In the genomic region with DNA sequence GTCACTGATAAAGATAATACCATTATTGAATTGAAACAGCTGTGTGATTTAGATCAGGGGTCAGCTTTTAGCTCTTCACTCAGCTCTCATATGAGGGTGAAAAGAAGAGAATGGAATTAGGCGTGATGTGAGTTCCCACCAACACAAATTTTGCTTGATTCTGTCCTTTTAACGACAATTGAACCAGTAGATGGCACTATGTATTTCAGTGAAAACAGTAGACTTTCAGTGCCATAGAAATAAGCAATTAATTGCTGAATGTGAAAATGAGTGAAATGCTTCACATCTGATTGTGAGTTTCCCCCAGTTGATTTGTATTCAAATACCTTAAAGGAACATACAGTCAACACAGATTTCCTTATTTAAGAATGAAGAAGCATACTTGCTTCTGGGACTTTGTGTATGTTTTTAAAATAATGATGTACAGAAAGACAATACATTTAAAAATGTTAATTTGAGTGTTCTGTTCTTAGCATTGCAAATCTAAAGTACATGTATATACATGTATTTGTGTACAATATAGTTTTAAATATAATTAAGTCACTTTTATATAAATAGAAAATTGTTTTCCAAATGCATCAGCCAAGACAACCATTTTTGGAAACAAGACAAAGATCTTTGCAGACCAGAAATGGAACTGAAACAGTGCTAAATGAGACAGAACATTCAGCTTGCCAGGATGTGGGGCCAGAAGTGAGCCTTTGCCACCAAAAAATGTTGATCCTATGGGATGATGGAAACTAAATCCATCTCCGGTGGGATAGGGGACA, we compare ENCODE assay signal across 9 cellular contexts.
DNase-seq lines count a peak whose midpoint lies in the region; ATAC-seq and TF ChIP-seq lines count a peak whose summit lies in the region.
"Had no signal": no experiment of that assay in that cellular context is flagged by ENCODE, and none has a peak within 500 bp of the region (broad histone marks: within the 10 kb centered on the region; RNA-seq: fewer than 3 reads in every experiment).

No MANE protein-coding gene starts in this region.

- intact Hi-C loops in prostate gland (cut with DNase I) = no loop called here

- H3K4me3 ChIP-seq in prostate gland = no peak overlapping the region
- H3K4me3 ChIP-seq: BLaER1 had no signal

- no peak for TF ChIP-seq POLR2A in prostate gland (IDR thresholded peaks at IDR 0.05)

- WGBS in prostate gland = 42% methylated on average over 3 of the region's 3 CpGs

- peak in 3 of 4 experiments; percentile 24 to 44 (median 41) for TF ChIP-seq CTCF in prostate gland (IDR thresholded peaks at IDR 0.05)

- H3K36me3 ChIP-seq in prostate gland = no peaks in the 10 kb centered on the region
- H3K36me3 ChIP-seq: BLaER1 had no signal

- peak; percentile 10 for DNase-seq in NCI-H1092 treated with DMSO at 0.1 percent for 48 hours (lab: John Stamatoyannopoulos, UW)
- no peak for DNase-seq in NCI-H1092 (lab: John Stamatoyannopoulos, UW)
- peak; percentile 47 to 66 for DNase-seq in Kasumi-1 (lab: John Stamatoyannopoulos, UW)
- DNase-seq in dedifferentiated amniotic fluid mesenchymal stem cell (ENCODE audit: extremely low spot score) = peak; percentile 52
- no peak for DNase-seq in prostate gland (ENCODE audit: low spot score)
- DNase-seq in activated CD4-positive, alpha-beta T cell treated with anti-CD3 and anti-CD28 coated beads for 48 hours = no peak
- DNase-seq in NCI-H226 = no peak

- no peak overlapping the region for H3K27ac ChIP-seq in prostate gland
- H3K27ac ChIP-seq: BLaER1 had no signal

- H3K9me3 ChIP-seq in prostate gland = no peaks in the 10 kb centered on the region
- H3K9me3 ChIP-seq: BLaER1 had no signal

- H3K27me3 ChIP-seq in prostate gland (replicated peaks; ENCODE audit: insufficient read depth) = no peaks in the 10 kb centered on the region
- H3K27me3 ChIP-seq: BLaER1 had no signal

- no peaks in the 10 kb centered on the region for H3K4me1 ChIP-seq in prostate gland (replicated peaks)
- H3K4me1 ChIP-seq: BLaER1 had no signal

- ATAC-seq in GM21825 (IDR thresholded peaks at IDR 0.05; ENCODE audit: unreplicated experiment) = peak; percentile 65

Comparison
In these comparisons a context has a peak if more than half of its experiments do, and no peak if none do; other contexts are left out.
1. DNase-seq: peak in NCI-H1092 treated with DMSO at 0.1 percent for 48 hours (single experiment), Kasumi-1 (2 of 2) and dedifferentiated amniotic fluid mesenchymal stem cell (single experiment); none in NCI-H1092 (single experiment), prostate gland (single experiment), activated CD4-positive, alpha-beta T cell treated with anti-CD3 and anti-CD28 coated beads for 48 hours (single experiment) and NCI-H226 (single experiment).